In genomic region chr2:152336854-152337510, GRCh38 we compare ENCODE assay signal across 8 cellular contexts. TPM values are rescaled to one million over a fixed set of nuclear protein-coding genes. Genes with fewer than 3 reads are reported as not detected.
DNase-seq lines count a peak whose midpoint lies in the region; ATAC-seq and TF ChIP-seq lines count a peak whose summit lies in the region.

No MANE protein-coding gene starts in this region.

- H3K4me3 Mint-ChIP-seq in activated T-cell treated with anti-CD3 and anti-CD28 coated beads, Interleukin-2, amount 50 U/mL, for 72 hours: peak overlapping the region; percentile 92 to 93
- H3K4me3 Mint-ChIP-seq in T-helper 17 cell: peak overlapping the region; percentile 84

- no peak for ATAC-seq in activated T-cell treated with anti-CD3 and anti-CD28 coated beads, Interleukin-2, amount 50 U/mL, for 72 hours (replicated peaks in 1 of 2)
- no peak for ATAC-seq in T-helper 17 cell

- no peaks in the 10 kb centered on the region for H3K9me3 Mint-ChIP-seq in activated T-cell treated with anti-CD3 and anti-CD28 coated beads, Interleukin-2, amount 50 U/mL, for 72 hours

- in situ Hi-C loops in GM13976 (cut with MboI; ENCODE audit: low sequenced_read_pairs, unreplicated experiment): no loop called here

- peaks cover 18% of the 10 kb centered on the region for H3K4me1 Mint-ChIP-seq in activated T-cell treated with anti-CD3 and anti-CD28 coated beads, Interleukin-2, amount 50 U/mL, for 72 hours (ENCODE audit: low read depth)
- H3K4me1 Mint-ChIP-seq in T-helper 17 cell: peaks cover 7% of the 10 kb centered on the region

- H3K27me3 Mint-ChIP-seq in activated T-cell treated with anti-CD3 and anti-CD28 coated beads, Interleukin-2, amount 50 U/mL, for 72 hours (ENCODE audit: low read depth): peaks cover 43% of the 10 kb centered on the region
- H3K27me3 Mint-ChIP-seq in T-helper 17 cell: peaks cover 71% of the 10 kb centered on the region

- H3K4me3 ChIP-seq in fibroblast of pulmonary artery (replicated peaks; ENCODE audit: low read depth, low read length): peak overlapping the region; percentile 83

- H3K27ac Mint-ChIP-seq in activated T-cell treated with anti-CD3 and anti-CD28 coated beads, Interleukin-2, amount 50 U/mL, for 72 hours: no peak overlapping the region
- H3K27ac Mint-ChIP-seq in T-helper 17 cell: peak overlapping the region; percentile 57

- no peak for DNase-seq in activated T-cell treated with anti-CD3 and anti-CD28 coated beads, Interleukin-2, amount 50 U/mL, for 72 hours
- no peak for DNase-seq in activated T-cell treated with anti-CD3 and anti-CD28 coated beads for 4 hours
- no peak for DNase-seq in T-helper 17 cell
- peak; percentile 57 for DNase-seq in fibroblast of pulmonary artery (ENCODE audit: low read depth)
- peak; percentile 19 for DNase-seq in occipital lobe (lab: John Stamatoyannopoulos, UW)
- no peak for DNase-seq in stimulated activated CD4-positive, alpha-beta T cell treated with anti-CD3 and anti-CD28 coated beads, Interleukin-4, amount 100 ng/mL, for 24 hours
- no peak for DNase-seq in NCI-H226
- no peak for DNase-seq in GM13976 (ENCODE audit: low spot score)

- TF ChIP-seq CTCF in fibroblast of pulmonary artery (IDR thresholded peaks at IDR 0.05; ENCODE audit: low read length, missing control alignments) (no peak), GM13976 (IDR thresholded peaks at IDR 0.05; ENCODE audit: borderline replicate concordance, control extremely low read depth, extremely low read depth, insufficient read depth, missing control alignments) (no peak)

- no peaks in the 10 kb centered on the region for H3K9me3 ChIP-seq in T-helper 17 cell (ENCODE audit: control insufficient read depth, low read length, poor library complexity, severe bottlenecking)

- H3K36me3 Mint-ChIP-seq in activated T-cell treated with anti-CD3 and anti-CD28 coated beads, Interleukin-2, amount 50 U/mL, for 72 hours (ENCODE audit: insufficient read depth in 2 of 2): peaks cover 0 to 4% of the 10 kb centered on the region in 2 donors
- peaks cover 2% of the 10 kb centered on the region for H3K36me3 Mint-ChIP-seq in T-helper 17 cell (ENCODE audit: low read depth)

RNA-seq across cellular contexts. Expression of gene FMNL2, which starts 2.0 kb away (rescaled TPM):
- 1 to 10 TPM; 3.5 to 4.7 TPM for total RNA-seq in activated T-cell treated with anti-CD3 and anti-CD28 coated beads, Interleukin-2, amount 50 U/mL, for 72 hours
- total RNA-seq in T-helper 17 cell (under 1 TPM; 0.34 to 0.40 TPM), occipital lobe (114 TPM)

Comparison
In these comparisons a context has a peak if more than half of its experiments do, and no peak if none do; other contexts are left out.
1. DNase-seq: peak in fibroblast of pulmonary artery (single experiment) and occipital lobe (single experiment); none in activated T-cell treated with anti-CD3 and anti-CD28 coated beads, Interleukin-2, amount 50 U/mL, for 72 hours (0 of 2), activated T-cell treated with anti-CD3 and anti-CD28 coated beads for 4 hours (single experiment), T-helper 17 cell (0 of 3), stimulated activated CD4-positive, alpha-beta T cell treated with anti-CD3 and anti-CD28 coated beads, Interleukin-4, amount 100 ng/mL, for 24 hours (single experiment), NCI-H226 (single experiment) and GM13976 (single experiment).
2. RNA of gene FMNL2, which starts 2.0 kb away (total RNA-seq): 114 TPM in occipital lobe (single experiment); 3.5 to 4.7 TPM in activated T-cell treated with anti-CD3 and anti-CD28 coated beads, Interleukin-2, amount 50 U/mL, for 72 hours and 0.34 to 0.40 TPM in T-helper 17 cell; every median in the first group is over 10 times any median in the second.